ENCODE assay signal across 17 cellular contexts in genomic region chr10:127398967-127399350, GRCh38.
A peak's percentile ranks its signal among the peaks of the same experiment; 100 is the strongest.
DNase-seq lines count a peak whose midpoint lies in the region; ATAC-seq and TF ChIP-seq lines count a peak whose summit lies in the region.
"Had no signal": no experiment of that assay in that cellular context is flagged by ENCODE, and none has a peak within 500 bp of the region (broad histone marks: within the 10 kb centered on the region; RNA-seq: fewer than 3 reads in every experiment).

No MANE protein-coding gene starts in this region.

- H3K27ac Mint-ChIP-seq in HFFc6 = peak overlapping the region; percentile 45; the same call in 1 of the 2 replicates
- H3K27ac Mint-ChIP-seq in endodermal cell = no peak overlapping the region
- H3K27ac Mint-ChIP-seq: B cell; CD8-positive, alpha-beta T cell; GM23338; IgD-negative memory B cell had no signal

- peaks cover 11% of the 10 kb centered on the region for H4K20me1 ChIP-seq in smooth muscle cell (ENCODE audit: low read depth)
- H4K20me1 ChIP-seq: BLaER1 treated with 17β-estradiol and CSF1 and Interleukin-3, amounts not matched to agents 10 nM and 100 nM had no signal

- no peaks in the 10 kb centered on the region for H3K79me2 ChIP-seq in smooth muscle cell (ENCODE audit: low read depth)

- no peak overlapping the region for H3K4me3 ChIP-seq in SJCRH30
- peak overlapping the region; percentile 10 for H3K4me3 ChIP-seq in endodermal cell (ENCODE audit: low read length)
- H3K4me3 ChIP-seq in smooth muscle cell = no peak overlapping the region
- H3K4me3 ChIP-seq: BLaER1 treated with 17β-estradiol and CSF1 and Interleukin-3, amounts not matched to agents 10 nM and 100 nM; GM23338 had no signal

- no peak overlapping the region for H2AFZ ChIP-seq in smooth muscle cell (ENCODE audit: low read depth)
- H2AFZ ChIP-seq: GM23338 had no signal

- no peak for TF ChIP-seq CTCF in HFFc6 (IDR thresholded peaks at IDR 0.05)
- TF ChIP-seq CTCF in endodermal cell (conservative IDR thresholded peaks at IDR 0.05) = no peak
- no peak for TF ChIP-seq CTCF in smooth muscle cell (IDR thresholded peaks at IDR 0.05; ENCODE audit: borderline replicate concordance, insufficient read depth, poor library complexity, severe bottlenecking)

- H3K27me3 ChIP-seq in SJCRH30 = no peaks in the 10 kb centered on the region
- no peaks in the 10 kb centered on the region for H3K27me3 ChIP-seq in endodermal cell (ENCODE audit: control insufficient read depth, insufficient read depth, low read length, poor library complexity, severe bottlenecking)
- H3K27me3 ChIP-seq in smooth muscle cell (ENCODE audit: low read depth) = no peaks in the 10 kb centered on the region
- H3K27me3 ChIP-seq: BLaER1 treated with 17β-estradiol and CSF1 and Interleukin-3, amounts not matched to agents 10 nM and 100 nM had no signal

- H3K4me1 ChIP-seq in SJCRH30 (no peaks in the 10 kb centered on the region; the same call in 1 of the 2 replicates), endodermal cell (ENCODE audit: control insufficient read depth, insufficient read depth, low read length) (peaks cover 4% of the 10 kb centered on the region), smooth muscle cell (ENCODE audit: low read depth) (peaks cover 5% of the 10 kb centered on the region)

- no peaks in the 10 kb centered on the region for H3K36me3 ChIP-seq in SJCRH30
- H3K36me3 ChIP-seq in endodermal cell (ENCODE audit: control insufficient read depth, insufficient read depth, low read length) = no peaks in the 10 kb centered on the region
- no peaks in the 10 kb centered on the region for H3K36me3 ChIP-seq in smooth muscle cell (ENCODE audit: low read depth)
- H3K36me3 ChIP-seq: BLaER1 treated with 17β-estradiol and CSF1 and Interleukin-3, amounts not matched to agents 10 nM and 100 nM had no signal

- no peaks in the 10 kb centered on the region; the same call in 1 of the 2 replicates for H3K9me3 Mint-ChIP-seq in HFFc6
- H3K9me3 Mint-ChIP-seq in endodermal cell = peaks cover 8% of the 10 kb centered on the region
- H3K9me3 Mint-ChIP-seq: GM23338 had no signal

- H3K36me3 Mint-ChIP-seq in HFFc6 (ENCODE audit: low read depth) (peaks cover 9% of the 10 kb centered on the region), endodermal cell (ENCODE audit: low read depth) (peaks cover 12% of the 10 kb centered on the region)
- H3K36me3 Mint-ChIP-seq: CD8-positive, alpha-beta T cell; IgD-negative memory B cell had no signal

- H3K27ac ChIP-seq in SJCRH30 = 0 out of 2 replicates have a peak overlapping the region, but pooled peaks have one; percentile 1
- no peak overlapping the region for H3K27ac ChIP-seq in endodermal cell (ENCODE audit: low read depth, low read length)
- H3K27ac ChIP-seq in smooth muscle cell (ENCODE audit: low read depth) = peak overlapping the region; percentile 58
- H3K27ac ChIP-seq: BLaER1 treated with 17β-estradiol and CSF1 and Interleukin-3, amounts not matched to agents 10 nM and 100 nM had no signal

- no peak for ATAC-seq in GM18909 (IDR thresholded peaks at IDR 0.05; ENCODE audit: poor library complexity, unreplicated experiment)
- ATAC-seq: CD8-positive, alpha-beta T cell; GM23338; HepG2 had no signal

- H3K9ac ChIP-seq in endodermal cell (ENCODE audit: extremely low read depth, low read length, poor library complexity, severe bottlenecking) (no peak overlapping the region), smooth muscle cell (ENCODE audit: low read depth) (no peak overlapping the region)
- H3K9ac ChIP-seq: BLaER1 treated with 17β-estradiol and CSF1 and Interleukin-3, amounts not matched to agents 10 nM and 100 nM had no signal

- WGBS in endodermal cell (ENCODE audit: insufficient coverage in 1 of 2, insufficient read length in 1 of 2), 2 experiments = 48 to 70% methylated on average over 9 of the region's 9 CpGs
- WGBS in smooth muscle cell (ENCODE audit: low lambda C conversion rate) = 35% methylated on average over 9 of the region's 9 CpGs

- H3K27me3 Mint-ChIP-seq in HFFc6 (ENCODE audit: insufficient read depth) = peaks cover 1% of the 10 kb centered on the region
- no peaks in the 10 kb centered on the region for H3K27me3 Mint-ChIP-seq in endodermal cell (ENCODE audit: insufficient read depth)
- H3K27me3 Mint-ChIP-seq: B cell, IgD-negative memory B cell had no signal

- H3K9me3 ChIP-seq in SJCRH30 (replicated peaks) (no peaks in the 10 kb centered on the region), endodermal cell (ENCODE audit: control insufficient read depth, low read length) (peaks cover 7% of the 10 kb centered on the region), smooth muscle cell (replicated peaks; ENCODE audit: low read depth) (no peaks in the 10 kb centered on the region)

- peaks cover 19% of the 10 kb centered on the region for H3K4me1 Mint-ChIP-seq in HFFc6 (ENCODE audit: low read depth)
- H3K4me1 Mint-ChIP-seq in endodermal cell = peaks cover 23% of the 10 kb centered on the region
- H3K4me1 Mint-ChIP-seq: B cell, IgD-negative memory B cell had no signal

- peak overlapping the region; percentile 64 for H3K4me2 ChIP-seq in smooth muscle cell
- H3K4me2 ChIP-seq: GM23338 had no signal

- DNase-seq in HFFc6 (no peak), SJCRH30 (no peak), endodermal cell (no peak), smooth muscle cell (lab: John Stamatoyannopoulos, UW; ENCODE audit: unreplicated experiment) (no peak), NOMO-1 (lab: John Stamatoyannopoulos, UW; ENCODE audit: unreplicated experiment in 2 of 2) (no peak)
- no peak for DNase-seq in effector CD4-positive, alpha-beta T cell
- DNase-seq: 8988T; Calu3; CD8-positive, alpha-beta T cell; DMS79 treated with DMSO at 0.1 percent for 48 hours; GF-D8 had no signal

- no peaks in the 10 kb centered on the region for H3F3A ChIP-seq in smooth muscle cell (ENCODE audit: low read depth)

- H3K4me3 Mint-ChIP-seq in HFFc6 = no peak overlapping the region
- no peak overlapping the region for H3K4me3 Mint-ChIP-seq in endodermal cell
- H3K4me3 Mint-ChIP-seq: B cell; CD8-positive, alpha-beta T cell; GM23338; IgD-negative memory B cell had no signal
